In the genomic region with DNA sequence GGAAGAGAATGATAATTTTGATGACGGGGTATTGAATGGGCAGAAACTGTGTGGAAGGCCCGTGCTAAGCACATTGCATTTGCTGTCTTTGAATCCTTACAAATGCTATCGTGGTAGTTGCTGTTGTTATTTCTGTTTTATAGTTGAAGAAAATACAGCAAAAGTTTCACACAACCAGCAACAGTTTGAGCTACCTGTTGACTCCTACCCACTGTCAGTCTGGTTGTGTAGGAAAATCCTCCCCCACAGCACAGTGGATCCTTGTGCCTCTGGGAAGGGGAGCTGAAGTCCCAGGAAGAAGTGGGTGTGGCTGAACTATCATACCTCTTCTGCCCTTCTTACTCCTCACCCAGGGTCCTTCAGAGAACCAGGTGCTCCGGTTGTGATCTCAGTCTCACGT, we compare ENCODE assay signal across 25 cellular contexts. TPM values are rescaled to one million over a fixed set of nuclear protein-coding genes. Genes with fewer than 3 reads are reported as not detected.
DNase-seq lines count a peak whose midpoint lies in the region; ATAC-seq, FAIRE-seq and TF ChIP-seq lines count a peak whose summit lies in the region.
"Had no signal": no experiment of that assay in that cellular context is flagged by ENCODE, and none has a peak within 500 bp of the region (broad histone marks: within the 10 kb centered on the region; RNA-seq: fewer than 3 reads in every experiment).

No MANE protein-coding gene starts in this region.

- peak; percentile 57 for FAIRE-seq in keratinocyte (lab: Jason Lieb, UNC)
- FAIRE-seq: A204.1, G401.6, GM12892, H1 had no signal

- no peaks in the 10 kb centered on the region for H3K9me2 ChIP-seq in PC-3 (replicated peaks; ENCODE audit: low read length)
- H3K9me2 ChIP-seq: SK-N-SH had no signal

- H3K79me2 ChIP-seq in keratinocyte (ENCODE audit: control insufficient read depth, insufficient read depth, low read length) (no peaks in the 10 kb centered on the region), PC-3 (ENCODE audit: low read length) (no peaks in the 10 kb centered on the region)

- no TSS peak for BruUV-seq in PC-3 (replicated peaks; lab: Mats Ljungman, UMichigan)

- H4K20me1 ChIP-seq in keratinocyte (ENCODE audit: control insufficient read depth, extremely low read depth, insufficient read depth, low read length) (no peaks in the 10 kb centered on the region), PC-3 (ENCODE audit: low read length) (no peaks in the 10 kb centered on the region)

- H3K4me3 ChIP-seq in left ventricle myocardium inferior (no peak overlapping the region), keratinocyte (ENCODE audit: control insufficient read depth in 2 of 3, extremely low read depth in 1 of 3, insufficient read depth in 2 of 3, low read depth in 1 of 3, low read length in 3 of 3) (no peak overlapping the region), skeletal muscle tissue (ENCODE audit: low read length in 3 of 3) (no peak overlapping the region), PC-3 (ENCODE audit: low read length) (no peak overlapping the region)

- H2AFZ ChIP-seq in keratinocyte (ENCODE audit: control insufficient read depth, low read length) (no peak overlapping the region), PC-3 (ENCODE audit: low read length) (no peak overlapping the region)

- no peak for TF ChIP-seq CTCF in left ventricle myocardium inferior (IDR thresholded peaks at IDR 0.05; ENCODE audit: borderline replicate concordance)
- TF ChIP-seq CTCF in keratinocyte (optimal IDR thresholded peaks at IDR 0.05 in 1 of 3, IDR thresholded peaks at IDR 0.05 in 1 of 3, conservative IDR thresholded peaks at IDR 0.05 in 1 of 3; ENCODE audit: extremely low read depth in 1 of 3, insufficient read depth in 2 of 3, low read length in 3 of 3) = no peak
- no peak for TF ChIP-seq CTCF in PC-3 (conservative IDR thresholded peaks at IDR 0.05; ENCODE audit: low read depth, low read length)

- no peak for DNase-seq in left ventricle myocardium inferior
- no peak for DNase-seq in left cardiac atrium
- DNase-seq in keratinocyte (ENCODE audit: low read depth, low spot score) = no peak
- DNase-seq in posterior vena cava (ENCODE audit: low spot score) = no peak
- no peak for DNase-seq in PC-3
- DNase-seq in NCI-H2227 treated with DMSO at 0.1 percent for 48 hours (lab: John Stamatoyannopoulos, UW) = no peak
- DNase-seq: IMR-90, NCI-H1092 treated with DMSO at 0.1 percent for 48 hours, NCI-H2029 treated with DMSO at 0.1 percent for 48 hours, NCI-H2171 treated with DMSO at 0.1 percent for 48 hours, NCI-H446, NCI-H526, OCI-M1, RPMI8226, SIG-M5, SK-N-SH had no signal

- CTCF ChIA-PET in PC-3 (lab: Charles Lee) = no interaction called here

- H3K36me3 ChIP-seq in left ventricle myocardium inferior (peaks cover 37% of the 10 kb centered on the region), keratinocyte (ENCODE audit: control insufficient read depth in 2 of 2, extremely low read depth in 1 of 2, insufficient read depth in 2 of 2, low read length in 2 of 2) (no peaks in the 10 kb centered on the region), skeletal muscle tissue (ENCODE audit: control insufficient read depth in 3 of 3, insufficient read depth in 3 of 3, low read length in 3 of 3) (peaks cover 2 to 11% (median 6%) of the 10 kb centered on the region in 3 donors), PC-3 (ENCODE audit: low read depth, low read length) (no peaks in the 10 kb centered on the region)

- intact Hi-C loops in left ventricle myocardium inferior (cut with micrococcal nuclease) = no loop called here
- intact Hi-C loops in left cardiac atrium (cut with DNase I) = no loop called here
- intact Hi-C loops in posterior vena cava (cut with DNase I) = no loop called here
- intact Hi-C loops in PC-3 (cut with micrococcal nuclease) = no loop called here

- no peak for ATAC-seq in left cardiac atrium
- ATAC-seq in PC-3 = no peak
- ATAC-seq: HCT116 had no signal

- H3K4me2 ChIP-seq in keratinocyte (ENCODE audit: control insufficient read depth, extremely low read depth, insufficient read depth, low read depth, low read length) (no peak overlapping the region), PC-3 (ENCODE audit: low read length) (no peak overlapping the region)
- H3K4me2 ChIP-seq: KMS-11, SK-N-SH had no signal

- dilution Hi-C loops in keratinocyte (cut with MboI; ENCODE audit: extremely low pct_ligation_motif_present, low sequenced_read_pairs) = no loop called here

- POLR2A ChIA-PET in PC-3 (lab: Charles Lee; ENCODE audit: unreplicated experiment) = no interaction called here

- H3K4me1 ChIP-seq in left ventricle myocardium inferior (peaks cover 99% of the 10 kb centered on the region), keratinocyte (ENCODE audit: control insufficient read depth, extremely low read depth, insufficient read depth, low read length) (peaks cover 13% of the 10 kb centered on the region), skeletal muscle tissue (ENCODE audit: control insufficient read depth in 3 of 3, insufficient read depth in 3 of 3, low read length in 3 of 3) (peaks cover 23 to 48% (median 46%) of the 10 kb centered on the region in 3 donors), PC-3 (ENCODE audit: insufficient read depth, low read length) (no peaks in the 10 kb centered on the region)

- H3K9ac ChIP-seq in keratinocyte (ENCODE audit: control insufficient read depth, extremely low read depth, insufficient read depth, low read length) = no peak overlapping the region
- peak overlapping the region in 1 of 3 donors; percentile 26 for H3K9ac ChIP-seq in skeletal muscle tissue (ENCODE audit: low read depth in 1 of 3, low read length in 3 of 3)
- H3K9ac ChIP-seq in PC-3 (ENCODE audit: low read length) = no peak overlapping the region
- H3K9ac ChIP-seq: KMS-11, SK-N-SH had no signal

- no peaks in the 10 kb centered on the region for H3K9me3 ChIP-seq in left ventricle myocardium inferior (replicated peaks)
- H3K9me3 ChIP-seq in keratinocyte (ENCODE audit: control insufficient read depth, low read depth, low read length) = no peaks in the 10 kb centered on the region
- no peaks in the 10 kb centered on the region for H3K9me3 ChIP-seq in skeletal muscle tissue (ENCODE audit: control insufficient read depth in 3 of 3, low read length in 3 of 3)
- H3K9me3 ChIP-seq in PC-3 (ENCODE audit: low read length) = no peaks in the 10 kb centered on the region
- H3K9me3 ChIP-seq: SK-N-SH had no signal

- H3K27me3 ChIP-seq in left ventricle myocardium inferior (ENCODE audit: low read depth) = no peaks in the 10 kb centered on the region
- no peaks in the 10 kb centered on the region for H3K27me3 ChIP-seq in keratinocyte (ENCODE audit: control insufficient read depth, extremely low read depth, insufficient read depth, low read length)
- no peaks in the 10 kb centered on the region for H3K27me3 ChIP-seq in skeletal muscle tissue (ENCODE audit: control insufficient read depth in 3 of 3, insufficient read depth in 3 of 3, low read length in 3 of 3)
- no peaks in the 10 kb centered on the region for H3K27me3 ChIP-seq in PC-3 (ENCODE audit: low read length)

- H3K9me1 ChIP-seq in keratinocyte (ENCODE audit: control insufficient read depth, extremely low read depth, insufficient read depth, low read length) = peaks cover 2% of the 10 kb centered on the region

- H3K27ac ChIP-seq in left ventricle myocardium inferior (replicated peaks) (peak overlapping the region; percentile 92), keratinocyte (ENCODE audit: control insufficient read depth, insufficient read depth, low read length) (no peak overlapping the region), skeletal muscle tissue (ENCODE audit: low read depth, low read length) (peak overlapping the region; percentile 13), PC-3 (ENCODE audit: low read length) (no peak overlapping the region)
- H3K27ac ChIP-seq: C4-2B, KMS-11 had no signal

- no peaks in the 10 kb centered on the region for H3F3A ChIP-seq in PC-3 (ENCODE audit: low read length, unreplicated experiment)

RNA-seq across cellular contexts. Expression of a gene that starts 29.4 kb away (rescaled TPM):
- total RNA-seq in left ventricle myocardium inferior (349 TPM), left cardiac atrium (100 to 1,000 TPM; 213 to 242 TPM), skeletal muscle tissue (28.7 TPM), posterior vena cava (100 to 1,000 TPM in 1 of 2 donors, 10 to 100 TPM in 1; 81.5 to 102 TPM), PC-3 (2014; rRNA removed) (2.8 and 5.3 TPM in 2 replicates)
- polyA plus RNA-seq in keratinocyte = 7.7 to 15.6 TPM (median 9.8 TPM) in 3 replicates
- 6.7 TPM for polyA plus RNA-seq in keratinocyte (2011; ENCODE audit: low read depth)
- polyA plus RNA-seq in keratinocyte (2011; cell fraction: cytosol; rRNA removed) = 18.6 and 20.1 TPM in 2 replicates
- polyA plus RNA-seq in keratinocyte (2011; cell fraction: nucleus; rRNA removed) = 13.4 TPM in 2 replicates
- 8.2 and 9.9 TPM in 2 replicates for polyA plus RNA-seq in keratinocyte (2012; ENCODE audit: low replicate concordance)
- polyA minus RNA-seq in keratinocyte = 11.9 to 28.9 TPM (median 22.3 TPM) in 3 replicates
- polyA minus RNA-seq in keratinocyte (2011; cell fraction: cytosol; rRNA and poly(A)+ RNA removed) = 21.3 TPM
- 8.2 and 10.2 TPM in 2 replicates for polyA minus RNA-seq in keratinocyte (2011; cell fraction: nucleus; rRNA and poly(A)+ RNA removed)

RNA-seq across cellular contexts. Expression of a gene that starts 48.2 kb away (rescaled TPM):
- total RNA-seq in left ventricle myocardium inferior (not detected), left cardiac atrium (not detected), skeletal muscle tissue (not detected), posterior vena cava (not detected), PC-3 (2014; rRNA removed) (0.40 TPM in 1 of 2 replicates, not detected in the other)
- polyA plus RNA-seq in keratinocyte = 0.05 TPM in 1 of 3 replicates, not detected in the others
- polyA plus RNA-seq in keratinocyte (2011; ENCODE audit: low read depth) = not detected
- 0.14 TPM in 1 of 2 replicates, not detected in the other for polyA plus RNA-seq in keratinocyte (2011; cell fraction: cytosol; rRNA removed)
- polyA plus RNA-seq in keratinocyte (2011; cell fraction: nucleus; rRNA removed) = 0.85 TPM in 1 of 2 replicates, not detected in the other
- 0.15 and 0.65 TPM in 2 replicates for polyA plus RNA-seq in keratinocyte (2012; ENCODE audit: low replicate concordance)
- not detected in 3 replicates for polyA minus RNA-seq in keratinocyte
- polyA minus RNA-seq in keratinocyte (2011; cell fraction: cytosol; rRNA and poly(A)+ RNA removed) = not detected
- 1.2 and 2.5 TPM in 2 replicates for polyA minus RNA-seq in keratinocyte (2011; cell fraction: nucleus; rRNA and poly(A)+ RNA removed)
- total RNA-seq: Daoy, H1, IMR-90 had no signal
- polyA plus RNA-seq: IMR-90 had no signal

RNA-seq across cellular contexts. Expression of a gene that starts 56.6 kb away (rescaled TPM):
- total RNA-seq in left ventricle myocardium inferior = 1.0 TPM
- under 1 TPM; 0.52 to 0.91 TPM for total RNA-seq in left cardiac atrium
- 0.49 to 0.63 TPM (median 0.62 TPM) in 3 replicates for polyA plus RNA-seq in keratinocyte
- polyA plus RNA-seq in keratinocyte (2011; ENCODE audit: low read depth) = 33.8 TPM
- polyA plus RNA-seq in keratinocyte (2011; cell fraction: cytosol; rRNA removed) = 0.22 and 0.30 TPM in 2 replicates
- polyA plus RNA-seq in keratinocyte (2011; cell fraction: nucleus; rRNA removed) = 3.4 and 4.0 TPM in 2 replicates
- 0.32 and 15.3 TPM in 2 replicates for polyA plus RNA-seq in keratinocyte (2012; ENCODE audit: low replicate concordance)
- 0.59 to 5.3 TPM (median 3.4 TPM) in 3 replicates for polyA minus RNA-seq in keratinocyte
- polyA minus RNA-seq in keratinocyte (2011; cell fraction: cytosol; rRNA and poly(A)+ RNA removed) = not detected
- polyA minus RNA-seq in keratinocyte (2011; cell fraction: nucleus; rRNA and poly(A)+ RNA removed) = 2.4 and 3.7 TPM in 2 replicates
- total RNA-seq in skeletal muscle tissue = 14.1 TPM
- under 1 TPM; 0.37 to 0.43 TPM for total RNA-seq in posterior vena cava
- 1.6 TPM in 2 replicates for total RNA-seq in PC-3 (2014; rRNA removed)

Comparison
In these comparisons a context has a peak if more than half of its experiments do, and no peak if none do; other contexts are left out.
1. H3K27ac ChIP-seq: peak in left ventricle myocardium inferior (single experiment) and skeletal muscle tissue (single experiment); none in keratinocyte (single experiment) and PC-3 (single experiment).